1 cellular context compared by ENCODE assay signal in genomic region chr3:98587654-98588532, GRCh38.
TF ChIP-seq lines count a peak whose summit lies in the region.

No MANE protein-coding gene starts in this region.

TF ChIP-seq in HepG2, 621 proteins besides CTCF, POLR2A, EP300 and RAD21:
- TF ChIP-seq PPARG (CRISPR knock-in tag; conservative IDR thresholded peaks at IDR 0.05) (no peak), HNF4A (CRISPR knock-in tag; IDR thresholded peaks at IDR 0.05) (no peak), ZNF143 (CRISPR knock-in tag; IDR thresholded peaks at IDR 0.05) (no peak), XRCC5 (optimal IDR thresholded peaks at IDR 0.05; ENCODE audit: low read length) (no peak), TERF1 (CRISPR knock-in tag; IDR thresholded peaks at IDR 0.05) (no peak), FOXC1 (CRISPR knock-in tag; IDR thresholded peaks at IDR 0.05; ENCODE audit: borderline replicate concordance) (no peak), ZNF629 (CRISPR knock-in tag; conservative IDR thresholded peaks at IDR 0.05) (no peak), POGZ (CRISPR knock-in tag; IDR thresholded peaks at IDR 0.05) (no peak), ZNF260 (CRISPR knock-in tag; IDR thresholded peaks at IDR 0.05; ENCODE audit: borderline replicate concordance, low read depth) (no peak), ZNF33B (CRISPR knock-in tag; IDR thresholded peaks at IDR 0.05) (no peak), SATB2 (CRISPR knock-in tag; IDR thresholded peaks at IDR 0.05) (no peak), SMYD3 (CRISPR knock-in tag; IDR thresholded peaks at IDR 0.05) (no peak), ZNF562 (CRISPR knock-in tag; IDR thresholded peaks at IDR 0.05; ENCODE audit: borderline replicate concordance) (no peak), NR2F1 (CRISPR knock-in tag; IDR thresholded peaks at IDR 0.05) (no peak), SMAD3 (CRISPR knock-in tag; IDR thresholded peaks at IDR 0.05) (no peak), ZNF660 (CRISPR knock-in tag; IDR thresholded peaks at IDR 0.05; ENCODE audit: borderline replicate concordance, low read depth) (no peak), RNF219 (CRISPR knock-in tag; IDR thresholded peaks at IDR 0.05) (no peak), FOSL1 (CRISPR knock-in tag; IDR thresholded peaks at IDR 0.05; ENCODE audit: borderline replicate concordance) (no peak), RFX5 (IDR thresholded peaks at IDR 0.05; ENCODE audit: low read depth, low read length) (no peak), PRDM4 (CRISPR knock-in tag; IDR thresholded peaks at IDR 0.05; ENCODE audit: borderline replicate concordance) (no peak)
